Comparison of ENCODE assay signal across 10 cellular contexts in genomic region chr2:199379251-199379650, GRCh38.
DNase-seq lines count a peak whose midpoint lies in the region; ATAC-seq and TF ChIP-seq lines count a peak whose summit lies in the region.
"Had no signal": no experiment of that assay in that cellular context is flagged by ENCODE, and none has a peak within 500 bp of the region (broad histone marks: within the 10 kb centered on the region; RNA-seq: fewer than 3 reads in every experiment).

No MANE protein-coding gene starts in this region.

- H3K36me3 ChIP-seq in GM23248 (ENCODE audit: low read depth) (0 out of 2 replicates have a peak, but pooled peaks cover 6% of the 10 kb centered on the region), osteoblast (ENCODE audit: insufficient read depth, low read length) (peaks cover 45% of the 10 kb centered on the region)

- TF ChIP-seq CTCF in choroid plexus epithelial cell (conservative IDR thresholded peaks at IDR 0.05; ENCODE audit: low read depth, low read length): no peak
- no peak for TF ChIP-seq CTCF in osteoblast (IDR thresholded peaks at IDR 0.05; ENCODE audit: extremely low read depth, low read depth, low read length)

- H3K4me2 ChIP-seq in GM23248 (ENCODE audit: unreplicated experiment): no peak overlapping the region
- H3K4me2 ChIP-seq in osteoblast (ENCODE audit: insufficient read depth, low read length): peak overlapping the region; percentile 8

- H3K27me3 ChIP-seq in GM23248 (replicated peaks; ENCODE audit: insufficient read depth): no peaks in the 10 kb centered on the region
- H3K27me3 ChIP-seq in osteoblast (ENCODE audit: insufficient read depth, low read length): no peaks in the 10 kb centered on the region

- H3K4me3 ChIP-seq in GM23248 (no peak overlapping the region), choroid plexus epithelial cell (ENCODE audit: low read depth, low read length) (no peak overlapping the region), osteoblast (ENCODE audit: insufficient read depth, low read length) (no peak overlapping the region)

- DNase-seq in GM23248: peak; percentile 42
- peak; percentile 15 for DNase-seq in NCI-H460 (ENCODE audit: extremely low read depth, low read depth)
- DNase-seq in choroid plexus epithelial cell (ENCODE audit: low read depth): peak; percentile 42
- DNase-seq in osteoblast (ENCODE audit: insufficient read length, low spot score, missing footprints): peak; percentile 59
- DNase-seq in dermis blood vessel endothelial cell: no peak
- DNase-seq in activated naive CD4-positive, alpha-beta T cell (lab: John Stamatoyannopoulos, UW): no peak
- DNase-seq in GM19238 (ENCODE audit: insufficient read length, low spot score): no peak
- DNase-seq: activated CD4-positive, alpha-beta T cell treated with anti-CD3 and anti-CD28 coated beads, Interleukin-2, amount 50 U/mL, for 4 hours; activated naive CD4-positive, alpha-beta T cell treated with Interleukin-2 at 50 U/mL for 16 hours had no signal

- H3F3A ChIP-seq in GM23248 (ENCODE audit: insufficient read depth): peaks cover 3% of the 10 kb centered on the region; the same call in 1 of the 2 replicates

- no peaks in the 10 kb centered on the region for H3K9me3 ChIP-seq in GM23248 (ENCODE audit: low read depth)
- no peaks in the 10 kb centered on the region for H3K9me3 ChIP-seq in osteoblast (ENCODE audit: low read depth, low read length)

- H3K4me1 ChIP-seq in GM23248 (ENCODE audit: insufficient read depth) (0 out of 2 replicates have a peak, but pooled peaks cover 6% of the 10 kb centered on the region), osteoblast (ENCODE audit: insufficient read depth, low read length) (peaks cover 25% of the 10 kb centered on the region)

- WGBS in GM23248 (ENCODE audit: low coverage in 1 of 2, low lambda C conversion rate in 2 of 2, missing lambda C conversion rate in 2 of 2), 2 experiments: 96 to 98% methylated on average over 2 of the region's 2 CpGs

- in situ Hi-C loops in GM23248 (cut with MboI): no loop called here

- H3K9ac ChIP-seq in GM23248: no peak overlapping the region

- H3K27ac ChIP-seq in GM23248: no peak overlapping the region
- peak overlapping the region; percentile 3 for H3K27ac ChIP-seq in osteoblast (ENCODE audit: low read depth, low read length)

- ATAC-seq in HG02970 (IDR thresholded peaks at IDR 0.05; ENCODE audit: low FRiP score, unreplicated experiment): no peak

- H4K20me1 ChIP-seq in GM23248 (ENCODE audit: insufficient read depth): no peaks in the 10 kb centered on the region
- no peaks in the 10 kb centered on the region for H4K20me1 ChIP-seq in osteoblast (ENCODE audit: insufficient read depth, low read length)

- no peaks in the 10 kb centered on the region for H3K79me2 ChIP-seq in GM23248 (ENCODE audit: insufficient read depth)
- H3K79me2 ChIP-seq in osteoblast (ENCODE audit: insufficient read depth, low read length): peaks cover 49% of the 10 kb centered on the region

- H3K9me2 ChIP-seq in GM23248 (ENCODE audit: insufficient read depth): no peaks in the 10 kb centered on the region

- no peak overlapping the region for H2AFZ ChIP-seq in GM23248
- H2AFZ ChIP-seq in osteoblast (ENCODE audit: low read length): no peak overlapping the region

Comparison
In these comparisons a context has a peak if more than half of its experiments do, and no peak if none do; other contexts are left out.
1. DNase-seq: peak in GM23248 (single experiment), NCI-H460 (single experiment), choroid plexus epithelial cell (single experiment) and osteoblast (single experiment); none in dermis blood vessel endothelial cell (single experiment), activated naive CD4-positive, alpha-beta T cell (0 of 4) and GM19238 (single experiment).